In genomic region chr16:19559242-19559910, GRCh38 we compare ENCODE assay signal across 9 cellular contexts. TPM values are rescaled to one million over a fixed set of nuclear protein-coding genes. Genes with fewer than 3 reads are reported as not detected.
DNase-seq lines count a peak whose midpoint lies in the region; ATAC-seq and TF ChIP-seq lines count a peak whose summit lies in the region.
"Had no signal": no experiment of that assay in that cellular context is flagged by ENCODE, and none has a peak within 500 bp of the region (broad histone marks: within the 10 kb centered on the region; RNA-seq: fewer than 3 reads in every experiment).

No MANE protein-coding gene starts in this region.

- TF ChIP-seq RAD21 in SK-N-SH (IDR thresholded peaks at IDR 0.05; ENCODE audit: low read length), result peak; percentile 69

- peaks cover 0 to 7% (median 4%) of the 10 kb centered on the region in 11 donors for H3K9me3 Mint-ChIP-seq in naive thymus-derived CD4-positive, alpha-beta T cell

- H3K27ac ChIP-seq in SK-N-SH (ENCODE audit: low read depth in 2 of 2, low read length in 1 of 2) (no peak overlapping the region), PC-3 (ENCODE audit: low read length) (no peak overlapping the region), dorsolateral prefrontal cortex (peak overlapping the region in 54 of 59 donors; percentile 7 to 98 (median 66))
- H3K27ac ChIP-seq in naive thymus-derived CD4-positive, alpha-beta T cell (ENCODE audit: low read depth, low read length), result no peak overlapping the region

- WGBS in SK-N-SH (ENCODE audit: low lambda C conversion rate), result 73% methylated on average over 10 of the region's 10 CpGs

- intact Hi-C loops in PC-3 (cut with micrococcal nuclease) (loop anchor here (2.0 to 5.0 kb wide), 3 partner anchors 37 to 328 kb away; partner anchors contain the start of genes CCP110 and GDE1), dorsolateral prefrontal cortex (cut with DNase I) (loop anchor here (1.0 to 10.0 kb wide), 5 partner anchors 158 to 1345 kb away; partner anchors contain the start of genes DCUN1D3 (in 1 of the 2), IQCK (in 1 of the 2), KNOP1 (in 1 of the 2) and LYRM1 (in 1 of the 2))
- intact Hi-C loops in naive thymus-derived CD4-positive, alpha-beta T cell (cut with micrococcal nuclease), result loop anchor here (1.0 to 5.0 kb wide), 7 partner anchors 24 to 1343 kb away; partner anchors contain the start of genes DCUN1D3 (in 1 of the 2) and LYRM1 (in 1 of the 2)

- H3K27me3 Mint-ChIP-seq in naive thymus-derived CD4-positive, alpha-beta T cell, result no peaks in the 10 kb centered on the region

- TF ChIP-seq CTCF in SK-N-SH (IDR thresholded peaks at IDR 0.05) (peak; percentile 82), PC-3 (conservative IDR thresholded peaks at IDR 0.05; ENCODE audit: low read depth, low read length) (peak; percentile 73), dorsolateral prefrontal cortex (IDR thresholded peaks at IDR 0.05 in 54 of 56, conservative IDR thresholded peaks at IDR 0.05 in 2 of 56; ENCODE audit: low read depth in 1 of 56, partially characterized antibody in 56 of 56) (peak; percentile 56 to 90 (median 78))

- ATAC-seq in SK-N-SH treated with all-trans-retinoic acid at 6 μM for 48 hours, result no peak
- no peak for ATAC-seq in PC-3
- ATAC-seq in naive thymus-derived CD4-positive, alpha-beta T cell, result no peak
- no peak for ATAC-seq in GM21825 (IDR thresholded peaks at IDR 0.05; ENCODE audit: unreplicated experiment)
- ATAC-seq: activated naive CD4-positive, alpha-beta T cell treated with anti-CD3 and anti-CD28 coated beads, Interleukin-2, amount 50 U/mL, for 72 hours had no signal

- peaks cover 0 to 29% (median 20%) of the 10 kb centered on the region in 7 donors for H3K4me1 Mint-ChIP-seq in naive thymus-derived CD4-positive, alpha-beta T cell

- H3K79me2 ChIP-seq in SK-N-SH (ENCODE audit: insufficient read depth), result peaks cover 56% of the 10 kb centered on the region
- no peaks in the 10 kb centered on the region for H3K79me2 ChIP-seq in PC-3 (ENCODE audit: low read length)

- H3F3A ChIP-seq in SK-N-SH (replicated peaks; ENCODE audit: insufficient read depth) (peaks cover 9% of the 10 kb centered on the region), PC-3 (ENCODE audit: low read length, unreplicated experiment) (no peaks in the 10 kb centered on the region)

- H3K27me3 ChIP-seq in SK-N-SH (ENCODE audit: insufficient read depth), result no peaks in the 10 kb centered on the region
- H3K27me3 ChIP-seq in PC-3 (ENCODE audit: low read length), result no peaks in the 10 kb centered on the region
- no peaks in the 10 kb centered on the region for H3K27me3 ChIP-seq in dorsolateral prefrontal cortex
- H3K27me3 ChIP-seq in naive thymus-derived CD4-positive, alpha-beta T cell (ENCODE audit: control insufficient read depth in 2 of 2, insufficient read depth in 2 of 2, low read length in 2 of 2), result no peaks in the 10 kb centered on the region

- H3K4me2 ChIP-seq in SK-N-SH, result no peak overlapping the region
- H3K4me2 ChIP-seq in PC-3 (ENCODE audit: low read length), result no peak overlapping the region

- peaks cover 0 to 15% (median 7%) of the 10 kb centered on the region in 5 donors for H3K36me3 Mint-ChIP-seq in naive thymus-derived CD4-positive, alpha-beta T cell

- H3K4me3 ChIP-seq in SK-N-SH (ENCODE audit: low read depth in 2 of 2, low read length in 1 of 2), result no peak overlapping the region; a peak in 1 of 4 replicates
- no peak overlapping the region for H3K4me3 ChIP-seq in PC-3 (ENCODE audit: low read length)
- H3K4me3 ChIP-seq in dorsolateral prefrontal cortex, result peak overlapping the region in 2 of 59 donors; percentile 2 to 26
- no peak overlapping the region for H3K4me3 ChIP-seq in naive thymus-derived CD4-positive, alpha-beta T cell (ENCODE audit: low read length)

- H3K9me2 ChIP-seq in SK-N-SH, result no peaks in the 10 kb centered on the region
- no peaks in the 10 kb centered on the region for H3K9me2 ChIP-seq in PC-3 (replicated peaks; ENCODE audit: low read length)

- H3K9ac ChIP-seq in SK-N-SH (no peak overlapping the region), PC-3 (ENCODE audit: low read length) (no peak overlapping the region)

- H3K4me3 Mint-ChIP-seq in naive thymus-derived CD4-positive, alpha-beta T cell, result no peak overlapping the region

- peak overlapping the region in 1 of 9 donors; percentile 32 for H3K27ac Mint-ChIP-seq in naive thymus-derived CD4-positive, alpha-beta T cell
- H3K27ac Mint-ChIP-seq: activated naive CD4-positive, alpha-beta T cell treated with anti-CD3 and anti-CD28 coated beads, Interleukin-2, amount 50 U/mL, for 72 hours had no signal

- DNase-seq in SK-N-SH (peak; percentile 40), HS-5 (ENCODE audit: low read depth) (peak; percentile 39), PC-3 (peak; percentile 74), dorsolateral prefrontal cortex (peak in 1 of 10 donors; percentile 18), NCI-H524 treated with DMSO at 0.1 percent for 48 hours (lab: John Stamatoyannopoulos, UW) (no peak)
- peak in 7 of 9 donors; percentile 25 to 58 (median 49) for DNase-seq in naive thymus-derived CD4-positive, alpha-beta T cell

- BruUV-seq in PC-3 (replicated peaks; lab: Mats Ljungman, UMichigan), result no TSS peak

- POLR2A ChIA-PET in SK-N-SH (lab: Yijun Ruan, JAX), result no interaction called here
- POLR2A ChIA-PET in PC-3 (lab: Charles Lee; ENCODE audit: unreplicated experiment), result no interaction called here
- POLR2A ChIA-PET in naive thymus-derived CD4-positive, alpha-beta T cell (lab: Charles Lee), result no interaction called here

- H3K36me3 ChIP-seq in SK-N-SH (replicated peaks in 1 of 2; ENCODE audit: control insufficient read depth in 1 of 2, insufficient read depth in 2 of 2, low read length in 1 of 2) (peaks cover 0 to 17% of the 10 kb centered on the region in 2 experiments), PC-3 (ENCODE audit: low read depth, low read length) (no peaks in the 10 kb centered on the region)
- peaks cover 0 to 7% (median 0%) of the 10 kb centered on the region in 3 experiments for H3K36me3 ChIP-seq in naive thymus-derived CD4-positive, alpha-beta T cell (ENCODE audit: control insufficient read depth in 2 of 3, insufficient read depth in 3 of 3, low read length in 3 of 3)

- no peaks in the 10 kb centered on the region for H3K9me3 ChIP-seq in SK-N-SH
- no peaks in the 10 kb centered on the region for H3K9me3 ChIP-seq in PC-3 (ENCODE audit: low read length)
- no peaks in the 10 kb centered on the region for H3K9me3 ChIP-seq in naive thymus-derived CD4-positive, alpha-beta T cell (ENCODE audit: control insufficient read depth in 2 of 3, low read length in 3 of 3)

- H3K4me1 ChIP-seq in SK-N-SH (ENCODE audit: control insufficient read depth in 1 of 2, insufficient read depth in 2 of 2, low read depth in 1 of 2, low read length in 1 of 2) (peaks cover 0 to 4% of the 10 kb centered on the region in 2 experiments; a peak in 1 of 4 replicates), PC-3 (ENCODE audit: insufficient read depth, low read length) (no peaks in the 10 kb centered on the region; the same call in 1 of the 2 replicates)
- H3K4me1 ChIP-seq in naive thymus-derived CD4-positive, alpha-beta T cell (ENCODE audit: control insufficient read depth in 2 of 2, insufficient read depth in 2 of 2, low read length in 2 of 2), result peaks cover 4 to 9% of the 10 kb centered on the region in 2 donors

- CTCF ChIA-PET in SK-N-SH (lab: Yijun Ruan, JAX), result interaction anchor here (0.7 to 1.4 kb wide), 13 partner anchors 10 to 826 kb away, joined by 3 to 5 read pairs (median 3); no protein-coding TSS in a partner anchor
- CTCF ChIA-PET in PC-3 (lab: Charles Lee), result no interaction called here
- CTCF ChIA-PET in naive thymus-derived CD4-positive, alpha-beta T cell (lab: Charles Lee), result interaction anchor here (0.6 to 1.0 kb wide), 2 partner anchors 41 to 311 kb away, joined by 3 read pairs; no protein-coding TSS in a partner anchor

- H4K20me1 ChIP-seq in SK-N-SH (ENCODE audit: insufficient read depth) (no peaks in the 10 kb centered on the region), PC-3 (ENCODE audit: low read length) (no peaks in the 10 kb centered on the region)

- TF ChIP-seq EP300 in SK-N-SH (IDR thresholded peaks at IDR 0.05; ENCODE audit: borderline replicate concordance in 1 of 2, low read depth in 1 of 2, low read length in 1 of 2), result no peak

- H2AFZ ChIP-seq in SK-N-SH (ENCODE audit: low read depth) (no peak overlapping the region), PC-3 (ENCODE audit: low read length) (no peak overlapping the region)

TF ChIP-seq in SK-N-SH, 30 proteins besides CTCF, POLR2A, EP300 and RAD21 (continues in another document):
- TF ChIP-seq SMC3 (IDR thresholded peaks at IDR 0.05; ENCODE audit: low read depth, low read length), result peak; percentile 22; the same call in 1 of the 2 replicates

TF ChIP-seq in SK-N-SH treated with all-trans-retinoic acid at 6 μM for 48 hours, 23 proteins besides CTCF, POLR2A, EP300 and RAD21 (continues in another document):
- TF ChIP-seq TCF4 (CRISPR knock-in tag; IDR thresholded peaks at IDR 0.05; ENCODE audit: borderline replicate concordance), result no peak
- no peak for TF ChIP-seq ZFP3 (CRISPR knock-in tag; IDR thresholded peaks at IDR 0.05)
- no peak for TF ChIP-seq TOX (CRISPR knock-in tag; IDR thresholded peaks at IDR 0.05; ENCODE audit: borderline replicate concordance)
- no peak for TF ChIP-seq SNAI2 (CRISPR knock-in tag; IDR thresholded peaks at IDR 0.05)
- TF ChIP-seq GLIS3 (CRISPR knock-in tag; IDR thresholded peaks at IDR 0.05), result no peak

RNA-seq across cellular contexts. Expression of gene VPS35L, which starts 3.9 kb away (rescaled TPM):
- polyA plus RNA-seq in SK-N-SH (2012; rRNA removed), result 24.8 and 35.3 TPM in 2 replicates
- polyA plus RNA-seq in SK-N-SH (2012; cell fraction: cytosol; rRNA removed), result 29.8 and 32.3 TPM in 2 replicates
- 50.6 and 52.1 TPM in 2 replicates for polyA plus RNA-seq in SK-N-SH (2012; cell fraction: nucleus; rRNA removed)
- total RNA-seq in PC-3 (2014; rRNA removed) (2.9 and 9.1 TPM in 2 replicates), dorsolateral prefrontal cortex (100 to 1,000 TPM in 51 of 120 experiments, 10 to 100 TPM in 69; 61.8 to 152 (median 97.7) TPM)
- total RNA-seq in naive thymus-derived CD4-positive, alpha-beta T cell, result 10 to 100 TPM; 38.6 to 51.1 (median 46.6) TPM
- 10 to 100 TPM; 45.6 to 52.0 TPM for polyA plus RNA-seq in naive thymus-derived CD4-positive, alpha-beta T cell

RNA-seq across cellular contexts. Expression of gene CCP110, which starts 35.6 kb away (rescaled TPM):
- polyA plus RNA-seq in SK-N-SH (2012; rRNA removed), result 5.4 and 7.0 TPM in 2 replicates
- polyA plus RNA-seq in SK-N-SH (2012; cell fraction: cytosol; rRNA removed), result 8.9 and 9.7 TPM in 2 replicates
- polyA plus RNA-seq in SK-N-SH (2012; cell fraction: nucleus; rRNA removed), result 4.6 and 9.4 TPM in 2 replicates
- total RNA-seq in PC-3 (2014; rRNA removed) (5.4 and 10.0 TPM in 2 replicates), dorsolateral prefrontal cortex (100 to 1,000 TPM in 50 of 120 experiments, 10 to 100 TPM in 70; 47.2 to 216 (median 93.1) TPM)
- total RNA-seq in naive thymus-derived CD4-positive, alpha-beta T cell, result 10 to 100 TPM; 14.9 to 33.0 (median 18.2) TPM
- polyA plus RNA-seq in naive thymus-derived CD4-positive, alpha-beta T cell, result 10 to 100 TPM in 1 of 2 donors, 1 to 10 TPM in 1; 9.2 to 11.2 TPM

RNA-seq across cellular contexts. Expression of gene GDE1, which starts 37.5 kb away (rescaled TPM):
- polyA plus RNA-seq in SK-N-SH (2012; rRNA removed), result 37.0 and 40.5 TPM in 2 replicates
- 62.5 and 70.0 TPM in 2 replicates for polyA plus RNA-seq in SK-N-SH (2012; cell fraction: cytosol; rRNA removed)
- polyA plus RNA-seq in SK-N-SH (2012; cell fraction: nucleus; rRNA removed), result 9.9 and 17.6 TPM in 2 replicates
- 45.6 and 50.7 TPM in 2 replicates for total RNA-seq in PC-3 (2014; rRNA removed)
- 100 to 1,000 TPM in 1 of 120 experiments, 10 to 100 TPM in 119; 35.8 to 104 (median 76.3) TPM for total RNA-seq in dorsolateral prefrontal cortex
- 10 to 100 TPM; 16.6 to 27.6 (median 18.8) TPM for total RNA-seq in naive thymus-derived CD4-positive, alpha-beta T cell
- 10 to 100 TPM; 21.1 to 25.7 TPM for polyA plus RNA-seq in naive thymus-derived CD4-positive, alpha-beta T cell

Comparison
In these comparisons a context has a peak if more than half of its experiments do, and no peak if none do; other contexts are left out.
1. H3K27ac ChIP-seq: peak in dorsolateral prefrontal cortex (54 of 59); none in SK-N-SH (0 of 2), PC-3 (single experiment) and naive thymus-derived CD4-positive, alpha-beta T cell (single experiment).
2. Peak in every context shown above with its lines, with median percentiles within 50 percentile points of each other: CTCF ChIP-seq.